In the genomic region with DNA sequence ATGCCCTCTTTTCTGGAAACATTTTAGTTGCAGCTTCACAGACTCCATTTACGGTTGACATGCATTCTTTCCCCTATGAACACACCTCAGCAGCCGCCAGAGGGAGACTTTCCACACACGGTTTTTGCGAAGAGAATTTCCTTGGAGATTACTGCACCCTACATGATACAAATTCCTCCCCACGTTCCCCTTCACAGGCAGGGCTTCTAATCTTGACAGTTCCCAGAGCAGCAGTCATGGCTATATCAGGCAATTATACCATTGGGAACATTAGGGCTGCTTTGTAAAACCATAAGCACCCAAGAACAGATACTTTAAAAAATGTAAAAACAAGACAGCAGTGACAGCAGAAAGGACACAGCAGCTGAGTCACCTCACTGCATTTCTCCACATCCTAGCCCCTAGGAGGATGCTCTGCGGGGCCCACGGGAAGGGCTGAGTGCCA, we compare ENCODE assay signal across 8 cellular contexts.
DNase-seq lines count a peak whose midpoint lies in the region; ATAC-seq and TF ChIP-seq lines count a peak whose summit lies in the region.

No MANE protein-coding gene starts in this region.

- peaks cover 3% of the 10 kb centered on the region; the same call in 2 of the 3 replicates for H3K9me3 Mint-ChIP-seq in GM23338

- no peaks in the 10 kb centered on the region for H3F3A ChIP-seq in GM23338 (replicated peaks; ENCODE audit: low read depth)
- H3F3A ChIP-seq in OCI-LY1 (ENCODE audit: insufficient read depth, low read length): no peaks in the 10 kb centered on the region

- peak; percentile 81 for DNase-seq in GM23338 (ENCODE audit: low spot score)
- peak in 45 of 61 donors; percentile 3 to 83 (median 29) for DNase-seq in caudate nucleus (lab: John Stamatoyannopoulos, UW)
- peak; percentile 41 to 83 for DNase-seq in left colon
- DNase-seq in stomach: peak; percentile 76
- no peak for DNase-seq in cortex of kidney (lab: John Stamatoyannopoulos, UW)

- peak overlapping the region; percentile 40; the same call in 1 of the 2 replicates for H3K9ac ChIP-seq in OCI-LY1 (ENCODE audit: low read length)

- no peaks in the 10 kb centered on the region for H3K27me3 Mint-ChIP-seq in GM23338 (ENCODE audit: insufficient read depth, low read depth, poor library complexity)

- peak overlapping the region; percentile 30; the same call in 1 of the 2 replicates for H3K27ac Mint-ChIP-seq in GM23338

- H2AFZ ChIP-seq in GM23338 (no peak overlapping the region), OCI-LY1 (ENCODE audit: low read length) (no peak overlapping the region)

- no peaks in the 10 kb centered on the region for H4K20me1 ChIP-seq in GM23338 (replicated peaks; ENCODE audit: insufficient read depth)
- H4K20me1 ChIP-seq in OCI-LY1 (ENCODE audit: insufficient read depth, low read length): no peaks in the 10 kb centered on the region

- peaks cover 8% of the 10 kb centered on the region; the same call in 2 of the 3 replicates for H3K4me1 Mint-ChIP-seq in GM23338

- ATAC-seq in GM23338: peak; percentile 95
- peak; percentile 85 for ATAC-seq in left colon
- no peak for ATAC-seq in GM19324 (IDR thresholded peaks at IDR 0.05; ENCODE audit: low FRiP score, unreplicated experiment)

- H3K4me3 ChIP-seq in GM23338 (no peak overlapping the region), OCI-LY1 (ENCODE audit: low read depth, low read length, poor library complexity, severe bottlenecking) (no peak overlapping the region), stomach (no peak overlapping the region)

- H3K27me3 ChIP-seq in GM23338 (ENCODE audit: insufficient read depth): no peaks in the 10 kb centered on the region
- H3K27me3 ChIP-seq in OCI-LY1 (ENCODE audit: insufficient read depth, low read length): no peaks in the 10 kb centered on the region
- H3K27me3 ChIP-seq in stomach: no peaks in the 10 kb centered on the region

- TF ChIP-seq EP300 in stomach (IDR thresholded peaks at IDR 0.05): no peak

- no peak for TF ChIP-seq POLR2A in stomach (IDR thresholded peaks at IDR 0.05)

- WGBS in stomach, 5 donors: 7 to 17% (median 13%) methylated on average over 7 of the region's 7 CpGs

- no peak overlapping the region for H3K4me3 Mint-ChIP-seq in GM23338

- H3K4me1 ChIP-seq in GM23338 (ENCODE audit: insufficient read depth): 0 out of 2 replicates have a peak, but pooled peaks cover 4% of the 10 kb centered on the region
- H3K4me1 ChIP-seq in OCI-LY1 (ENCODE audit: insufficient read depth, low read length, severe bottlenecking): peaks cover 25% of the 10 kb centered on the region
- peaks cover 6 to 24% (median 15%) of the 10 kb centered on the region in 4 donors for H3K4me1 ChIP-seq in stomach

- peak; percentile 91 for TF ChIP-seq CTCF in C4-2B (conservative IDR thresholded peaks at IDR 0.05)
- peak; percentile 81 to 82 for TF ChIP-seq CTCF in GM23338 (conservative IDR thresholded peaks at IDR 0.05; ENCODE audit: low read depth in 2 of 2)
- TF ChIP-seq CTCF in OCI-LY1 (IDR thresholded peaks at IDR 0.05; ENCODE audit: low read length): peak; percentile 63
- peak in 5 of 7 experiments; percentile 44 to 85 (median 68) for TF ChIP-seq CTCF in stomach (IDR thresholded peaks at IDR 0.05)

- peaks cover 7% of the 10 kb centered on the region for H3K36me3 Mint-ChIP-seq in GM23338 (ENCODE audit: low read depth)

- H3K27ac ChIP-seq in C4-2B: no peak overlapping the region
- no peak overlapping the region for H3K27ac ChIP-seq in GM23338 (ENCODE audit: low read depth)
- H3K27ac ChIP-seq in OCI-LY1 (ENCODE audit: low read depth, low read length, poor library complexity, severe bottlenecking): peak overlapping the region; percentile 39
- H3K27ac ChIP-seq in caudate nucleus (ENCODE audit: low read depth, low read length): peak overlapping the region; percentile 83
- H3K27ac ChIP-seq in stomach: no peak overlapping the region

- H3K36me3 ChIP-seq in GM23338 (ENCODE audit: insufficient read depth): no peaks in the 10 kb centered on the region
- no peaks in the 10 kb centered on the region for H3K36me3 ChIP-seq in OCI-LY1 (ENCODE audit: insufficient read depth, low read length)
- no peaks in the 10 kb centered on the region for H3K36me3 ChIP-seq in stomach

- H3K79me2 ChIP-seq in GM23338 (replicated peaks; ENCODE audit: insufficient read depth) (no peaks in the 10 kb centered on the region), OCI-LY1 (ENCODE audit: insufficient read depth, low read length) (no peaks in the 10 kb centered on the region)

- H3K4me2 ChIP-seq in GM23338 (no peak overlapping the region), OCI-LY1 (ENCODE audit: low read length) (peak overlapping the region; percentile 42; the same call in 1 of the 2 replicates)

- no peaks in the 10 kb centered on the region for H3K9me3 ChIP-seq in OCI-LY1 (ENCODE audit: low read length)
- no peaks in the 10 kb centered on the region for H3K9me3 ChIP-seq in stomach

- H3K9me2 ChIP-seq in GM23338 (ENCODE audit: insufficient read depth) (no peaks in the 10 kb centered on the region; the same call in 1 of the 2 replicates), OCI-LY1 (ENCODE audit: low read depth, low read length) (no peaks in the 10 kb centered on the region)

- intact Hi-C loops in left colon (cut with DNase I, micrococcal nuclease): no loop called here
- intact Hi-C loops in stomach (cut with DNase I; ENCODE audit: low total_unique reads): loop anchor here (10.0 kb wide), 2 partner anchors 61 to 301 kb away; no protein-coding TSS in a partner anchor

TF ChIP-seq in GM23338, 12 proteins besides CTCF, POLR2A, EP300 and RAD21 (continues in another document):
- TF ChIP-seq CREB1 (CRISPR knock-in tag; IDR thresholded peaks at IDR 0.05; ENCODE audit: low read depth) (no peak), NANOG (IDR thresholded peaks at IDR 0.05; ENCODE audit: borderline replicate concordance) (no peak), ZNF462 (CRISPR knock-in tag; IDR thresholded peaks at IDR 0.05) (no peak), STAT1 (IDR thresholded peaks at IDR 0.05; ENCODE audit: unreplicated experiment) (no peak), ZNF114 (CRISPR knock-in tag; IDR thresholded peaks at IDR 0.05) (no peak), POLR2AphosphoS5 (IDR thresholded peaks at IDR 0.05; ENCODE audit: low read depth) (no peak), EZH2 (IDR thresholded peaks at IDR 0.05; ENCODE audit: low read depth, unreplicated experiment) (no peak), JUNB (IDR thresholded peaks at IDR 0.05; ENCODE audit: unreplicated experiment) (no peak)

Comparison
In these comparisons a context has a peak if more than half of its experiments do, and no peak if none do; other contexts are left out.
1. H3K27ac ChIP-seq: peak in OCI-LY1 (single experiment) and caudate nucleus (single experiment); none in C4-2B (single experiment), GM23338 (single experiment) and stomach (0 of 5).
2. Peak in every context shown above with its lines, with median percentiles within 50 percentile points of each other: CTCF ChIP-seq.